23 cellular contexts compared by ENCODE assay signal in the genomic region with DNA sequence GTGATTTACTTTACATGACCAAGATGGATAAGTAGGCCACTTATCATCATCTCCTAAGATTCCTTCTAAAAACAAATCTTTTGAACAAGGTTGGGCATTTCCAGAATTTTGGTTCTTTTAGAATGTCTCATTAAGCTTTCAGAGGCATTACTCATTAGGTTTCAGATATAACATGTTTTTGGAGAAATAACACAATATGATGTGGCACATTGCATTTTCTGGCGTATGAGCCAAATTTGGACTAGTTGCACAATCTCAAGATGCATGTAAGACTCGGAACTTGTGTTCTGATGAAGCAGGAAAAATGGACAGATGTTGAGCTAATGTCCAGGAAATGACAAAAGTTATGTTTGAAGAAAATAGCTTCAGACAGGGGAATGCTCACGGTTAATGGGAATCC.
DNase-seq lines count a peak whose midpoint lies in the region; ATAC-seq, FAIRE-seq and TF ChIP-seq lines count a peak whose summit lies in the region.
"Had no signal": no experiment of that assay in that cellular context is flagged by ENCODE, and none has a peak within 500 bp of the region (broad histone marks: within the 10 kb centered on the region; RNA-seq: fewer than 3 reads in every experiment).

No MANE protein-coding gene starts in this region.

- no peaks in the 10 kb centered on the region for H3K4me1 Mint-ChIP-seq in GM23338
- H3K4me1 Mint-ChIP-seq: CD4-positive, alpha-beta memory T cell had no signal

- H3K79me2 ChIP-seq in keratinocyte (ENCODE audit: control insufficient read depth, insufficient read depth, low read length) (no peaks in the 10 kb centered on the region), GM23338 (replicated peaks; ENCODE audit: insufficient read depth) (no peaks in the 10 kb centered on the region)

- H3K27ac ChIP-seq in keratinocyte (ENCODE audit: control insufficient read depth, insufficient read depth, low read length) (peak overlapping the region; percentile 100), GM23338 (ENCODE audit: low read depth) (no peak overlapping the region), lower lobe of right lung (no peak overlapping the region)
- H3K27ac ChIP-seq: gastrocnemius medialis, left ventricle myocardium inferior, right atrium auricular region had no signal

- H3K9ac ChIP-seq in keratinocyte (ENCODE audit: control insufficient read depth, extremely low read depth, insufficient read depth, low read length) = no peak overlapping the region

- intact Hi-C loops in lower lobe of right lung (cut with DNase I) = no loop called here

- peaks cover 9% of the 10 kb centered on the region for H3K9me2 ChIP-seq in GM23338 (ENCODE audit: insufficient read depth)

- no peak overlapping the region for H3K27ac Mint-ChIP-seq in GM23338

- H3K4me3 ChIP-seq in choroid plexus epithelial cell (ENCODE audit: low read depth, low read length) (no peak overlapping the region), keratinocyte (ENCODE audit: control insufficient read depth in 2 of 3, extremely low read depth in 1 of 3, insufficient read depth in 2 of 3, low read depth in 1 of 3, low read length in 3 of 3) (no peak overlapping the region), GM23338 (no peak overlapping the region), lower lobe of right lung (no peak overlapping the region)
- H3K4me3 ChIP-seq: A549, gastrocnemius medialis, left ventricle myocardium inferior, right atrium auricular region had no signal

- no peaks in the 10 kb centered on the region for H3K9me1 ChIP-seq in keratinocyte (ENCODE audit: control insufficient read depth, extremely low read depth, insufficient read depth, low read length)

- DNase-seq in AG08395 (ENCODE audit: low spot score) (peak; percentile 46), HS-5 (ENCODE audit: low read depth) (peak; percentile 85), choroid plexus epithelial cell (ENCODE audit: low read depth) (peak; percentile 30), keratinocyte (ENCODE audit: low read depth, low spot score) (no peak), NCI-H2029 treated with DMSO at 0.1 percent for 48 hours (lab: John Stamatoyannopoulos, UW) (no peak), GM23338 (ENCODE audit: low spot score) (no peak), lower lobe of right lung (no peak), NCI-H2081 (lab: John Stamatoyannopoulos, UW) (no peak)
- DNase-seq: activated CD4-positive, alpha-beta T cell treated with anti-CD3 and anti-CD28 coated beads, Interleukin-2, amount 50 U/mL, for 1 hour; activated CD8-positive, alpha-beta memory T cell treated with anti-CD3 and anti-CD28 coated beads, Interleukin-2, amount 50 U/mL, for 4 hours; activated effector memory CD4-positive, alpha-beta T cell treated with anti-CD3 and anti-CD28 coated beads, Interleukin-2, amount 50 U/mL, for 16 hours; CD4-positive, alpha-beta memory T cell; cerebellar nuclear complex; effector memory CD4-positive, alpha-beta T cell; gastrocnemius medialis; KG1; left ventricle myocardium inferior; NCI-H2029; nucleus accumbens; stimulated activated CD4-positive, alpha-beta T cell treated with anti-CD3 and anti-CD28 coated beads, Interleukin-15, amount 100 ng/mL, for 24 hours had no signal

- H4K20me1 ChIP-seq in keratinocyte (ENCODE audit: control insufficient read depth, extremely low read depth, insufficient read depth, low read length) (no peaks in the 10 kb centered on the region), GM23338 (replicated peaks; ENCODE audit: insufficient read depth) (no peaks in the 10 kb centered on the region)

- H3K4me3 Mint-ChIP-seq in GM23338 = no peak overlapping the region
- H3K4me3 Mint-ChIP-seq: CD4-positive, alpha-beta memory T cell had no signal

- H2AFZ ChIP-seq in keratinocyte (ENCODE audit: control insufficient read depth, low read length) = no peak overlapping the region
- no peak overlapping the region for H2AFZ ChIP-seq in GM23338

- ATAC-seq in GM23338 (no peak), lower lobe of right lung (no peak)
- ATAC-seq: gastrocnemius medialis, Right ventricle myocardium inferior had no signal

- H3K27me3 Mint-ChIP-seq in GM23338 (ENCODE audit: insufficient read depth, low read depth, poor library complexity) = no peaks in the 10 kb centered on the region

- H3K36me3 ChIP-seq in keratinocyte (ENCODE audit: control insufficient read depth in 2 of 2, extremely low read depth in 1 of 2, insufficient read depth in 2 of 2, low read length in 2 of 2) = no peaks in the 10 kb centered on the region
- no peaks in the 10 kb centered on the region for H3K36me3 ChIP-seq in GM23338 (ENCODE audit: insufficient read depth)
- no peaks in the 10 kb centered on the region for H3K36me3 ChIP-seq in lower lobe of right lung
- H3K36me3 ChIP-seq: gastrocnemius medialis, left ventricle myocardium inferior, right atrium auricular region had no signal

- H3K9me3 Mint-ChIP-seq in GM23338 = no peaks in the 10 kb centered on the region

- no peaks in the 10 kb centered on the region for H3K27me3 ChIP-seq in keratinocyte (ENCODE audit: control insufficient read depth, extremely low read depth, insufficient read depth, low read length)
- no peaks in the 10 kb centered on the region for H3K27me3 ChIP-seq in GM23338 (ENCODE audit: insufficient read depth)
- H3K27me3 ChIP-seq in lower lobe of right lung (ENCODE audit: low read depth) = no peaks in the 10 kb centered on the region
- H3K27me3 ChIP-seq: gastrocnemius medialis, right atrium auricular region had no signal

- peak; percentile 32 for FAIRE-seq in keratinocyte (lab: Jason Lieb, UNC)

- H3K4me1 ChIP-seq in keratinocyte (ENCODE audit: control insufficient read depth, extremely low read depth, insufficient read depth, low read length) (peaks cover 41% of the 10 kb centered on the region), GM23338 (ENCODE audit: insufficient read depth) (no peaks in the 10 kb centered on the region), lower lobe of right lung (peaks cover 8% of the 10 kb centered on the region)
- H3K4me1 ChIP-seq: gastrocnemius medialis had no signal

- no peaks in the 10 kb centered on the region for H3K9me3 ChIP-seq in keratinocyte (ENCODE audit: control insufficient read depth, low read depth, low read length)
- H3K9me3 ChIP-seq in lower lobe of right lung = no peaks in the 10 kb centered on the region
- H3K9me3 ChIP-seq: A549, gastrocnemius medialis, left ventricle myocardium inferior, right atrium auricular region had no signal

- H3K36me3 Mint-ChIP-seq in GM23338 (ENCODE audit: low read depth) = no peaks in the 10 kb centered on the region
- H3K36me3 Mint-ChIP-seq: CD4-positive, alpha-beta memory T cell had no signal

- dilution Hi-C loops in keratinocyte (cut with MboI; ENCODE audit: extremely low pct_ligation_motif_present, low sequenced_read_pairs) = no loop called here

- no peak overlapping the region for H3K4me2 ChIP-seq in keratinocyte (ENCODE audit: control insufficient read depth, extremely low read depth, insufficient read depth, low read depth, low read length)
- no peak overlapping the region for H3K4me2 ChIP-seq in GM23338

- H3F3A ChIP-seq in GM23338 (replicated peaks; ENCODE audit: low read depth) = no peaks in the 10 kb centered on the region

- TF ChIP-seq CTCF in choroid plexus epithelial cell (conservative IDR thresholded peaks at IDR 0.05; ENCODE audit: low read depth, low read length) (no peak), keratinocyte (optimal IDR thresholded peaks at IDR 0.05 in 1 of 3, IDR thresholded peaks at IDR 0.05 in 1 of 3, conservative IDR thresholded peaks at IDR 0.05 in 1 of 3; ENCODE audit: extremely low read depth in 1 of 3, insufficient read depth in 2 of 3, low read length in 3 of 3) (no peak), GM23338 (conservative IDR thresholded peaks at IDR 0.05; ENCODE audit: low read depth in 2 of 2) (no peak), lower lobe of right lung (IDR thresholded peaks at IDR 0.05) (no peak)

TF ChIP-seq in GM23338, 12 proteins besides CTCF, POLR2A, EP300 and RAD21 (continues in another document):
- no peak for TF ChIP-seq EZH2 (IDR thresholded peaks at IDR 0.05; ENCODE audit: low read depth, unreplicated experiment)
- no peak for TF ChIP-seq ZNF331 (CRISPR knock-in tag; IDR thresholded peaks at IDR 0.05; ENCODE audit: low read depth)
- TF ChIP-seq, protein P1, sequence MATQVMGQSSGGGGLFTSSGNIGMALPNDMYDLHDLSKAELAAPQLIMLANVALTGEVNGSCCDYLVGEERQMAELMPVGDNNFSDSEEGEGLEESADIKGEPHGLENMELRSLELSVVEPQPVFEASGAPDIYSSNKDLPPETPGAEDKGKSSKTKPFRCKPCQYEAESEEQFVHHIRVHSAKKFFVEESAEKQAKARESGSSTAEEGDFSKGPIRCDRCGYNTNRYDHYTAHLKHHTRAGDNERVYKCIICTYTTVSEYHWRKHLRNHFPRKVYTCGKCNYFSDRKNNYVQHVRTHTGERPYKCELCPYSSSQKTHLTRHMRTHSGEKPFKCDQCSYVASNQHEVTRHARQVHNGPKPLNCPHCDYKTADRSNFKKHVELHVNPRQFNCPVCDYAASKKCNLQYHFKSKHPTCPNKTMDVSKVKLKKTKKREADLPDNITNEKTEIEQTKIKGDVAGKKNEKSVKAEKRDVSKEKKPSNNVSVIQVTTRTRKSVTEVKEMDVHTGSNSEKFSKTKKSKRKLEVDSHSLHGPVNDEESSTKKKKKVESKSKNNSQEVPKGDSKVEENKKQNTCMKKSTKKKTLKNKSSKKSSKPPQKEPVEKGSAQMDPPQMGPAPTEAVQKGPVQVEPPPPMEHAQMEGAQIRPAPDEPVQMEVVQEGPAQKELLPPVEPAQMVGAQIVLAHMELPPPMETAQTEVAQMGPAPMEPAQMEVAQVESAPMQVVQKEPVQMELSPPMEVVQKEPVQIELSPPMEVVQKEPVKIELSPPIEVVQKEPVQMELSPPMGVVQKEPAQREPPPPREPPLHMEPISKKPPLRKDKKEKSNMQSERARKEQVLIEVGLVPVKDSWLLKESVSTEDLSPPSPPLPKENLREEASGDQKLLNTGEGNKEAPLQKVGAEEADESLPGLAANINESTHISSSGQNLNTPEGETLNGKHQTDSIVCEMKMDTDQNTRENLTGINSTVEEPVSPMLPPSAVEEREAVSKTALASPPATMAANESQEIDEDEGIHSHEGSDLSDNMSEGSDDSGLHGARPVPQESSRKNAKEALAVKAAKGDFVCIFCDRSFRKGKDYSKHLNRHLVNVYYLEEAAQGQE (IDR thresholded peaks at IDR 0.05; ENCODE audit: unreplicated experiment) = no peak
- TF ChIP-seq CREB1 (CRISPR knock-in tag; IDR thresholded peaks at IDR 0.05; ENCODE audit: low read depth) = no peak
- TF ChIP-seq JUNB (IDR thresholded peaks at IDR 0.05; ENCODE audit: unreplicated experiment) = no peak
- TF ChIP-seq STAT1 (IDR thresholded peaks at IDR 0.05; ENCODE audit: unreplicated experiment) = no peak

Comparison
In these comparisons a context has a peak if more than half of its experiments do, and no peak if none do; other contexts are left out.
1. DNase-seq: peak in AG08395 (single experiment), HS-5 (single experiment) and choroid plexus epithelial cell (single experiment); none in keratinocyte (single experiment), NCI-H2029 treated with DMSO at 0.1 percent for 48 hours (single experiment), GM23338 (single experiment), lower lobe of right lung (single experiment) and NCI-H2081 (0 of 2).